ENCODE assay signal across 18 cellular contexts in the genomic region with DNA sequence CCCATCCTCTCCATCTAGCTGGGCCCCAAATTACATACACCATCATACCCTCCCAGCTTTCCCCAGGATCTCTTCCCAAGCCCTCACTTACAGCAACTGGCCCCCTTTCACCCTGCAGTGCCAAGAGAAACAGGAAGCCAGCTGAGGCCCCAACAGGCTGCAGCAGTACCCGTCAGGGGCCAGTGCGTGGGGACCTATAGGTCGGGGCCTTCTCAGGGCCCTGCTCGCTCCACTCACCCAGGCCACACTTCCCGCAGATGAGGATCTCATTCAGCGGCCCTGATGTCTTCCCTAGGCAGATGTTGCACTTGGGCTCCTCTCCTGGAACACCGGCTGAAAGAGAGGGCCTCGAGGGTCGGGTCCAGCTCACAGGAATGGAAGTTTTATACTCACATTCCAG. TPM values are rescaled to one million over a fixed set of nuclear protein-coding genes. Genes with fewer than 3 reads are reported as not detected.
A peak's percentile ranks its signal among the peaks of the same experiment; 100 is the strongest.
DNase-seq lines count a peak whose midpoint lies in the region; ATAC-seq and TF ChIP-seq lines count a peak whose summit lies in the region.
"Had no signal": no experiment of that assay in that cellular context is flagged by ENCODE, and none has a peak within 500 bp of the region (broad histone marks: within the 10 kb centered on the region; RNA-seq: fewer than 3 reads in every experiment).

No MANE protein-coding gene starts in this region.

- H3K4me1 ChIP-seq in OCI-LY7 (ENCODE audit: insufficient read depth, low read length, poor library complexity, severe bottlenecking): peaks cover 46% of the 10 kb centered on the region

- DNase-seq in T-helper 1 cell: no peak
- no peak for DNase-seq in OCI-LY7 (ENCODE audit: low spot score)
- DNase-seq in stimulated activated naive CD8-positive, alpha-beta T cell treated with anti-CD3 and anti-CD28 coated beads, Interleukin-15, amount 100 ng/mL, for 72 hours: no peak
- no peak for DNase-seq in NCI-H2107 (lab: John Stamatoyannopoulos, UW)
- DNase-seq in glomerular visceral epithelial cell (ENCODE audit: extremely low spot score): no peak
- DNase-seq: activated CD4-positive, alpha-beta T cell treated with anti-CD3 and anti-CD28 coated beads, Interleukin-2, amount 50 U/mL, for 1 hour; Caco-2; caudate nucleus; HCEC 1CT; kidney glomerular epithelial cell; MV-4-11; stimulated activated CD4-positive, alpha-beta T cell treated with anti-CD3 and anti-CD28 coated beads, Interleukin-4, amount 100 ng/mL, for 24 hours; stimulated activated naive CD4-positive, alpha-beta T cell treated with Interleukin-2 at 50 U/mL for 16 hours had no signal

- no peaks in the 10 kb centered on the region for H4K20me1 ChIP-seq in OCI-LY7 (ENCODE audit: insufficient read depth, low read length)

- H3K9me3 ChIP-seq in OCI-LY7 (ENCODE audit: low read length): no peaks in the 10 kb centered on the region
- H3K9me3 ChIP-seq: Caco-2 had no signal

- peaks cover 95% of the 10 kb centered on the region for H3K36me3 ChIP-seq in OCI-LY7 (ENCODE audit: insufficient read depth, low read length)

- H3K27ac ChIP-seq in OCI-LY7 (ENCODE audit: low read depth, low read length, poor library complexity, severe bottlenecking): peak overlapping the region; percentile 6
- H3K27ac ChIP-seq: 22Rv1 had no signal

- no peak overlapping the region for H3K4me3 ChIP-seq in OCI-LY7 (ENCODE audit: low read depth, low read length, poor library complexity, severe bottlenecking)

- TF ChIP-seq CTCF in OCI-LY7 (conservative IDR thresholded peaks at IDR 0.05; ENCODE audit: low read length): no peak

- H3K27me3 Mint-ChIP-seq in T-helper 1 cell treated with Interleukin-12 subunit alpha and Interleukin-12 subunit beta and Interleukin-4 antibody, amounts not matched to agents 30 μg/mL and 1 μg/mL, for 36 hours (ENCODE audit: low read depth): no peaks in the 10 kb centered on the region
- H3K27me3 Mint-ChIP-seq in dendritic cell treated with granulocyte-macrophage colony-stimulating factor and Interleukin-4, amounts not matched to agents 40 ng/mL and 50 ng/mL, for 4 days: no peaks in the 10 kb centered on the region
- no peaks in the 10 kb centered on the region for H3K27me3 Mint-ChIP-seq in stimulated activated naive CD8-positive, alpha-beta T cell treated with anti-CD3 and anti-CD28 coated beads, Interleukin-15, amount 100 ng/mL, for 72 hours
- H3K27me3 Mint-ChIP-seq: activated naive CD4-positive, alpha-beta T cell treated with anti-CD3 and anti-CD28 coated beads, Interleukin-2, amount 50 U/mL, for 24 hours had no signal

- BruUV-seq in OCI-LY7 (replicated peaks; lab: Mats Ljungman, UMichigan): no TSS peak

- H3K79me2 ChIP-seq in OCI-LY7 (ENCODE audit: insufficient read depth, low read depth, low read length): peaks cover 14% of the 10 kb centered on the region; the same call in 1 of the 2 replicates

- intact Hi-C loops in OCI-LY7 (cut with micrococcal nuclease; ENCODE audit: unreplicated experiment): no loop called here
- intact Hi-C loops in dendritic cell treated with granulocyte-macrophage colony-stimulating factor and Interleukin-4, amounts not matched to agents 40 ng/mL and 50 ng/mL, for 4 days (cut with micrococcal nuclease): no loop called here

- H3K36me3 Mint-ChIP-seq in T-helper 1 cell treated with Interleukin-12 subunit alpha and Interleukin-12 subunit beta and Interleukin-4 antibody, amounts not matched to agents 30 μg/mL and 1 μg/mL, for 36 hours (ENCODE audit: low read depth): peaks cover 58% of the 10 kb centered on the region
- peaks cover 45% of the 10 kb centered on the region for H3K36me3 Mint-ChIP-seq in dendritic cell treated with granulocyte-macrophage colony-stimulating factor and Interleukin-4, amounts not matched to agents 40 ng/mL and 50 ng/mL, for 4 days (ENCODE audit: low read depth)

- H3K9me3 Mint-ChIP-seq in T-helper 1 cell treated with Interleukin-12 subunit alpha and Interleukin-12 subunit beta and Interleukin-4 antibody, amounts not matched to agents 30 μg/mL and 1 μg/mL, for 36 hours: no peaks in the 10 kb centered on the region
- no peaks in the 10 kb centered on the region for H3K9me3 Mint-ChIP-seq in dendritic cell treated with granulocyte-macrophage colony-stimulating factor and Interleukin-4, amounts not matched to agents 40 ng/mL and 50 ng/mL, for 4 days
- no peaks in the 10 kb centered on the region for H3K9me3 Mint-ChIP-seq in stimulated activated naive CD8-positive, alpha-beta T cell treated with anti-CD3 and anti-CD28 coated beads, Interleukin-15, amount 100 ng/mL, for 72 hours
- H3K9me3 Mint-ChIP-seq: activated naive CD4-positive, alpha-beta T cell treated with anti-CD3 and anti-CD28 coated beads, Interleukin-2, amount 50 U/mL, for 24 hours had no signal

- no peak for ATAC-seq in stimulated activated naive CD8-positive, alpha-beta T cell treated with anti-CD3 and anti-CD28 coated beads, Interleukin-15, amount 100 ng/mL, for 72 hours
- ATAC-seq in HG03571 (IDR thresholded peaks at IDR 0.05; ENCODE audit: unreplicated experiment): no peak

- CTCF ChIA-PET in OCI-LY7 (lab: Charles Lee; ENCODE audit: unreplicated experiment): no interaction called here

- no peak overlapping the region for H2AFZ ChIP-seq in OCI-LY7 (ENCODE audit: low read length)

- H3K9me2 ChIP-seq in OCI-LY7 (ENCODE audit: insufficient read depth, low read length): no peaks in the 10 kb centered on the region

- peak overlapping the region; percentile 52 for H3K27ac Mint-ChIP-seq in T-helper 1 cell treated with Interleukin-12 subunit alpha and Interleukin-12 subunit beta and Interleukin-4 antibody, amounts not matched to agents 30 μg/mL and 1 μg/mL, for 36 hours
- H3K27ac Mint-ChIP-seq in dendritic cell treated with granulocyte-macrophage colony-stimulating factor and Interleukin-4, amounts not matched to agents 40 ng/mL and 50 ng/mL, for 4 days: peak overlapping the region; percentile 85
- H3K27ac Mint-ChIP-seq in stimulated activated naive CD8-positive, alpha-beta T cell treated with anti-CD3 and anti-CD28 coated beads, Interleukin-15, amount 100 ng/mL, for 72 hours: peak overlapping the region in 1 of 2 donors; percentile 88

- H3K4me2 ChIP-seq in OCI-LY7 (ENCODE audit: low read length): no peak overlapping the region

- POLR2A ChIA-PET in OCI-LY7 (lab: Charles Lee): interaction anchor here (0.6 to 1.2 kb wide), 2 partner anchors 23 to 55 kb away, joined by 3 read pairs; no protein-coding TSS in a partner anchor

- peaks cover 47% of the 10 kb centered on the region for H3K4me1 Mint-ChIP-seq in T-helper 1 cell treated with Interleukin-12 subunit alpha and Interleukin-12 subunit beta and Interleukin-4 antibody, amounts not matched to agents 30 μg/mL and 1 μg/mL, for 36 hours (ENCODE audit: low read depth)
- peaks cover 23% of the 10 kb centered on the region for H3K4me1 Mint-ChIP-seq in dendritic cell treated with granulocyte-macrophage colony-stimulating factor and Interleukin-4, amounts not matched to agents 40 ng/mL and 50 ng/mL, for 4 days (ENCODE audit: low read depth)
- H3K4me1 Mint-ChIP-seq in stimulated activated naive CD8-positive, alpha-beta T cell treated with anti-CD3 and anti-CD28 coated beads, Interleukin-15, amount 100 ng/mL, for 72 hours: peaks cover 82% of the 10 kb centered on the region

- no peak overlapping the region for H3K4me3 Mint-ChIP-seq in T-helper 1 cell treated with Interleukin-12 subunit alpha and Interleukin-12 subunit beta and Interleukin-4 antibody, amounts not matched to agents 30 μg/mL and 1 μg/mL, for 36 hours
- H3K4me3 Mint-ChIP-seq in dendritic cell treated with granulocyte-macrophage colony-stimulating factor and Interleukin-4, amounts not matched to agents 40 ng/mL and 50 ng/mL, for 4 days: no peak overlapping the region
- H3K4me3 Mint-ChIP-seq in stimulated activated naive CD8-positive, alpha-beta T cell treated with anti-CD3 and anti-CD28 coated beads, Interleukin-15, amount 100 ng/mL, for 72 hours: peak overlapping the region; percentile 19 to 26

RNA-seq across cellular contexts. Expression of gene PHF19, which starts 6.8 kb away (rescaled TPM):
- 102 and 108 TPM in 2 replicates for total RNA-seq in OCI-LY7 (2014; rRNA removed; shearing (Covaris generic))
- total RNA-seq in OCI-LY7 (2022): 211 and 214 TPM in 2 replicates

RNA-seq across cellular contexts. Expression of gene PSMD5, which starts 27.5 kb away (rescaled TPM):
- 10.0 and 12.0 TPM in 2 replicates for total RNA-seq in OCI-LY7 (2014; rRNA removed; shearing (Covaris generic))
- 33.3 and 36.8 TPM in 2 replicates for total RNA-seq in OCI-LY7 (2022)

RNA-seq across cellular contexts. Expression of gene TRAF1, which starts 56.4 kb away (rescaled TPM):
- total RNA-seq in OCI-LY7 (2014; rRNA removed; shearing (Covaris generic)): 23.7 and 24.2 TPM in 2 replicates
- total RNA-seq in OCI-LY7 (2022): 40.3 and 50.5 TPM in 2 replicates

Comparison
In these comparisons a context has a peak if more than half of its experiments do, and no peak if none do; other contexts are left out.
1. H3K4me3 Mint-ChIP-seq: peak in stimulated activated naive CD8-positive, alpha-beta T cell treated with anti-CD3 and anti-CD28 coated beads, Interleukin-15, amount 100 ng/mL, for 72 hours (2 of 2); none in T-helper 1 cell treated with Interleukin-12 subunit alpha and Interleukin-12 subunit beta and Interleukin-4 antibody, amounts not matched to agents 30 μg/mL and 1 μg/mL, for 36 hours (single experiment) and dendritic cell treated with granulocyte-macrophage colony-stimulating factor and Interleukin-4, amounts not matched to agents 40 ng/mL and 50 ng/mL, for 4 days (single experiment).